Comparison of ENCODE assay signal across 27 cellular contexts in the genomic region with DNA sequence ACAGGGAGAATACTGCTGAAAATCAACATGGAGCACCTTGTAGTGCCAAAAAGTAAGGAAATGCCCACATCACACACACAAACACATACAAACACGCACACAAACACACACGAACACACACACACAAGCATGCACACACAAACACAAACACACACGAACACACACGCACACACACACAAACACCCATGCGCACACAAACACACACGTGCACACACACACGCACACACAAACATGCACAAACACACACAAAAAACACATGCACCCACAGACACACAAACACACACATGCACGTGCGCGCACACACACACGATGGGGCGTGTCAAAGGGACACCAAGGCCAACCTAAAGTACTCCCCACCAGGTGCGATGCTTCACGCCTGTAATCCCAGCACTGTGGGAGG.
"Had no signal": no experiment of that assay in that cellular context is flagged by ENCODE, and none has a peak within 500 bp of the region (broad histone marks: within the 10 kb centered on the region; RNA-seq: fewer than 3 reads in every experiment).

No MANE protein-coding gene starts in this region.

- ATAC-seq: esophagus mucosa; foreskin keratinocyte; gastroesophageal sphincter; heart right ventricle; left cardiac atrium; left ventricle myocardium superior; lower lobe of right lung; naive thymus-derived CD8-positive, alpha-beta T cell; sciatic nerve; stimulated activated naive CD8-positive, alpha-beta T cell treated with anti-CD3 and anti-CD28 coated beads, Interleukin-15, amount 100 ng/mL, for 72 hours had no signal

- H3K4me3 ChIP-seq: dorsolateral prefrontal cortex, gastroesophageal sphincter, heart right ventricle, lower lobe of right lung, ovary, smooth muscle cell, thyroid gland had no signal

- H3K27ac ChIP-seq: dorsolateral prefrontal cortex, epithelial cell of prostate, foreskin keratinocyte, gastroesophageal sphincter, heart right ventricle, lower lobe of right lung, ovary, thyroid gland had no signal

- H3K36me3 ChIP-seq: gastroesophageal sphincter, heart right ventricle, lower lobe of right lung, ovary, thyroid gland had no signal

- H3K4me2 ChIP-seq: smooth muscle cell had no signal

- FAIRE-seq: colon, islet of Langerhans had no signal

- H3K4me1 ChIP-seq: foreskin keratinocyte, gastroesophageal sphincter, heart right ventricle, lower lobe of right lung, thyroid gland had no signal

- H3K4me1 Mint-ChIP-seq: nephron progenitor cell; stimulated activated naive CD8-positive, alpha-beta T cell treated with anti-CD3 and anti-CD28 coated beads, Interleukin-15, amount 100 ng/mL, for 72 hours had no signal

- H3K4me3 Mint-ChIP-seq: naive thymus-derived CD8-positive, alpha-beta T cell; nephron progenitor cell; stimulated activated naive CD8-positive, alpha-beta T cell treated with anti-CD3 and anti-CD28 coated beads, Interleukin-15, amount 100 ng/mL, for 72 hours had no signal

- H3K9me3 ChIP-seq: lower lobe of right lung, ovary, thyroid gland had no signal

- H3K27me3 ChIP-seq: ovary, thyroid gland had no signal

- DNase-seq: dorsolateral prefrontal cortex; effector CD4-positive, alpha-beta T cell; foreskin keratinocyte; heart right ventricle; hippocampal formation; left cardiac atrium; left ventricle myocardium superior; lower lobe of right lung; naive thymus-derived CD8-positive, alpha-beta T cell; nephron progenitor cell; occipital lobe; ovary; retina; stimulated activated CD4-positive, alpha-beta T cell treated with anti-CD3 and anti-CD28 coated beads, Interleukin-12 subunit alpha, Interleukin-12 subunit beta, amount 100 ng/mL, for 4 hours; stimulated activated CD4-positive, alpha-beta T cell treated with anti-CD3 and anti-CD28 coated beads, Interleukin-1b, Interleukin-23, amount 100 ng/mL, for 48 hours; stimulated activated CD4-positive, alpha-beta T cell treated with anti-CD3 and anti-CD28 coated beads, Interleukin-4, amount 100 ng/mL, for 1 hour; stimulated activated CD8-positive, alpha-beta memory T cell treated with anti-CD3 and anti-CD28 coated beads, Interleukin-4, amount 100 ng/mL, for 48 hours; stimulated activated naive CD4-positive, alpha-beta T cell; stimulated activated naive CD8-positive, alpha-beta T cell treated with anti-CD3 and anti-CD28 coated beads, Interleukin-15, amount 100 ng/mL, for 72 hours; thyroid gland had no signal

- H3K27ac Mint-ChIP-seq: naive thymus-derived CD8-positive, alpha-beta T cell; nephron progenitor cell; stimulated activated naive CD8-positive, alpha-beta T cell treated with anti-CD3 and anti-CD28 coated beads, Interleukin-15, amount 100 ng/mL, for 72 hours had no signal
